In genomic region chr22:49586873-49587272, GRCh38 we compare ENCODE assay signal across 18 cellular contexts.
DNase-seq lines count a peak whose midpoint lies in the region; ATAC-seq and TF ChIP-seq lines count a peak whose summit lies in the region.
"Had no signal": no experiment of that assay in that cellular context is flagged by ENCODE, and none has a peak within 500 bp of the region (broad histone marks: within the 10 kb centered on the region; RNA-seq: fewer than 3 reads in every experiment).

No MANE protein-coding gene starts in this region.

- H3K4me3 Mint-ChIP-seq in activated naive CD4-positive, alpha-beta T cell treated with anti-CD3 and anti-CD28 coated beads, Interleukin-2, amount 10 ng/mL, durations not matched to agents 7 days and 5 days: no peak overlapping the region
- H3K4me3 Mint-ChIP-seq: CD8-positive, alpha-beta T cell; HFFc6 had no signal

- ATAC-seq in activated naive CD4-positive, alpha-beta T cell treated with anti-CD3 and anti-CD28 coated beads, Interleukin-2, amount 50 U/mL, for 72 hours: no peak
- no peak for ATAC-seq in lower lobe of right lung
- no peak for ATAC-seq in GM18511 (IDR thresholded peaks at IDR 0.05; ENCODE audit: unreplicated experiment)
- ATAC-seq: CD8-positive, alpha-beta T cell had no signal

- no peaks in the 10 kb centered on the region for H3K9me3 Mint-ChIP-seq in activated naive CD4-positive, alpha-beta T cell treated with anti-CD3 and anti-CD28 coated beads, Interleukin-2, amount 50 U/mL, for 72 hours
- no peaks in the 10 kb centered on the region for H3K9me3 Mint-ChIP-seq in activated naive CD4-positive, alpha-beta T cell treated with anti-CD3 and anti-CD28 coated beads, Interleukin-2, amount 10 ng/mL, durations not matched to agents 7 days and 5 days
- H3K9me3 Mint-ChIP-seq: CD8-positive, alpha-beta T cell had no signal

- intact Hi-C loops in lower lobe of right lung (cut with DNase I): no loop called here
- intact Hi-C loops in transverse colon (cut with DNase I; ENCODE audit: low total_unique reads): no loop called here

- H3K4me1 Mint-ChIP-seq in activated naive CD4-positive, alpha-beta T cell treated with anti-CD3 and anti-CD28 coated beads, Interleukin-2, amount 10 ng/mL, durations not matched to agents 7 days and 5 days: no peaks in the 10 kb centered on the region

- H3K4me1 ChIP-seq in lower lobe of right lung (no peaks in the 10 kb centered on the region), transverse colon (no peaks in the 10 kb centered on the region)
- H3K4me1 ChIP-seq: Peyer's patch had no signal

- WGBS in transverse colon (ENCODE audit: low coverage in 1 of 2), 2 donors: 62% methylated on average over 12 of the region's 12 CpGs; no CpG with 5 or more reads in 1 of the 2 donors

- TF ChIP-seq POLR2A in transverse colon (IDR thresholded peaks at IDR 0.05): no peak

- H3K36me3 ChIP-seq in WERI-Rb-1 (no peaks in the 10 kb centered on the region), lower lobe of right lung (no peaks in the 10 kb centered on the region), transverse colon (no peaks in the 10 kb centered on the region)
- H3K36me3 ChIP-seq: Peyer's patch had no signal

- H3K27ac Mint-ChIP-seq in activated naive CD4-positive, alpha-beta T cell treated with anti-CD3 and anti-CD28 coated beads, Interleukin-2, amount 50 U/mL, for 72 hours: peak overlapping the region; percentile 16 to 29
- H3K27ac Mint-ChIP-seq in activated naive CD4-positive, alpha-beta T cell treated with anti-CD3 and anti-CD28 coated beads, Interleukin-2, amount 10 ng/mL, durations not matched to agents 7 days and 5 days: no peak overlapping the region
- H3K27ac Mint-ChIP-seq: CD8-positive, alpha-beta T cell; HFFc6 had no signal

- in situ Hi-C loops in transverse colon (cut with MboI; ENCODE audit: low pct_ligation_motif_present in 1 of 4, low pct_unique_long_range_greater_than_20kb in 1 of 4, low sequenced_read_pairs in 3 of 4): no loop called here

- H3K27me3 ChIP-seq in WERI-Rb-1 (ENCODE audit: insufficient read depth, low read depth, severe bottlenecking): no peaks in the 10 kb centered on the region
- H3K27me3 ChIP-seq in lower lobe of right lung (ENCODE audit: low read depth): no peaks in the 10 kb centered on the region
- no peaks in the 10 kb centered on the region for H3K27me3 ChIP-seq in transverse colon
- H3K27me3 ChIP-seq: BLaER1, Peyer's patch had no signal

- CTCF ChIA-PET in activated naive CD4-positive, alpha-beta T cell treated with anti-CD3 and anti-CD28 coated beads, Interleukin-2, amount 10 ng/mL, durations not matched to agents 7 days and 5 days (lab: Charles Lee): no interaction called here

- no peak for TF ChIP-seq EP300 in transverse colon (IDR thresholded peaks at IDR 0.05; ENCODE audit: low read depth)

- TF ChIP-seq CTCF in WERI-Rb-1 (IDR thresholded peaks at IDR 0.05; ENCODE audit: low read depth, low read length) (peak; percentile 73), lower lobe of right lung (IDR thresholded peaks at IDR 0.05) (no peak), transverse colon (IDR thresholded peaks at IDR 0.05) (no peak)

- no peaks in the 10 kb centered on the region for H3K27me3 Mint-ChIP-seq in activated naive CD4-positive, alpha-beta T cell treated with anti-CD3 and anti-CD28 coated beads, Interleukin-2, amount 10 ng/mL, durations not matched to agents 7 days and 5 days

- no peak overlapping the region for H3K4me3 ChIP-seq in WERI-Rb-1 (ENCODE audit: low read depth, low read length)
- H3K4me3 ChIP-seq in lower lobe of right lung: no peak overlapping the region
- no peak overlapping the region for H3K4me3 ChIP-seq in transverse colon
- H3K4me3 ChIP-seq: BLaER1, Peyer's patch had no signal

- DNase-seq in activated naive CD4-positive, alpha-beta T cell treated with anti-CD3 and anti-CD28 coated beads, Interleukin-2, amount 50 U/mL, for 72 hours (ENCODE audit: low spot score in 2 of 2): peak in 1 of 2 donors; percentile 39
- no peak for DNase-seq in activated naive CD4-positive, alpha-beta T cell treated with anti-CD3 and anti-CD28 coated beads, Interleukin-2, amount 10 ng/mL, durations not matched to agents 7 days and 5 days
- DNase-seq in WERI-Rb-1: peak; percentile 21
- peak; percentile 28 for DNase-seq in lower lobe of right lung
- DNase-seq in transverse colon: peak; percentile 5
- DNase-seq in activated CD4-positive, alpha-beta T cell treated with anti-CD3 and anti-CD28 coated beads for 1 hour: no peak
- DNase-seq in NCI-H2171 treated with DMSO at 0.1 percent for 48 hours (lab: John Stamatoyannopoulos, UW): no peak
- DNase-seq: CD8-positive, alpha-beta T cell; DMS79; HFFc6; KBM-7; NCI-H1436; NCI-H2029 treated with DMSO at 0.1 percent for 48 hours; NCI-H524; SHP77 had no signal

- H3K9me3 ChIP-seq in WERI-Rb-1 (ENCODE audit: severe bottlenecking) (no peaks in the 10 kb centered on the region), lower lobe of right lung (no peaks in the 10 kb centered on the region), transverse colon (no peaks in the 10 kb centered on the region)
- H3K9me3 ChIP-seq: BLaER1, Peyer's patch had no signal

- H3K36me3 Mint-ChIP-seq in activated naive CD4-positive, alpha-beta T cell treated with anti-CD3 and anti-CD28 coated beads, Interleukin-2, amount 50 U/mL, for 72 hours: no peaks in the 10 kb centered on the region
- no peaks in the 10 kb centered on the region for H3K36me3 Mint-ChIP-seq in activated naive CD4-positive, alpha-beta T cell treated with anti-CD3 and anti-CD28 coated beads, Interleukin-2, amount 10 ng/mL, durations not matched to agents 7 days and 5 days

- H3K27ac ChIP-seq in WERI-Rb-1 (no peak overlapping the region), lower lobe of right lung (no peak overlapping the region), transverse colon (no peak overlapping the region)
- H3K27ac ChIP-seq: BLaER1, Peyer's patch had no signal

Comparison
In these comparisons a context has a peak if more than half of its experiments do, and no peak if none do; other contexts are left out.
1. DNase-seq: peak in WERI-Rb-1 (single experiment), lower lobe of right lung (single experiment) and transverse colon (single experiment); none in activated naive CD4-positive, alpha-beta T cell treated with anti-CD3 and anti-CD28 coated beads, Interleukin-2, amount 10 ng/mL, durations not matched to agents 7 days and 5 days (single experiment), activated CD4-positive, alpha-beta T cell treated with anti-CD3 and anti-CD28 coated beads for 1 hour (single experiment) and NCI-H2171 treated with DMSO at 0.1 percent for 48 hours (single experiment).